Comparison of ENCODE assay signal across 24 cellular contexts in the genomic region with DNA sequence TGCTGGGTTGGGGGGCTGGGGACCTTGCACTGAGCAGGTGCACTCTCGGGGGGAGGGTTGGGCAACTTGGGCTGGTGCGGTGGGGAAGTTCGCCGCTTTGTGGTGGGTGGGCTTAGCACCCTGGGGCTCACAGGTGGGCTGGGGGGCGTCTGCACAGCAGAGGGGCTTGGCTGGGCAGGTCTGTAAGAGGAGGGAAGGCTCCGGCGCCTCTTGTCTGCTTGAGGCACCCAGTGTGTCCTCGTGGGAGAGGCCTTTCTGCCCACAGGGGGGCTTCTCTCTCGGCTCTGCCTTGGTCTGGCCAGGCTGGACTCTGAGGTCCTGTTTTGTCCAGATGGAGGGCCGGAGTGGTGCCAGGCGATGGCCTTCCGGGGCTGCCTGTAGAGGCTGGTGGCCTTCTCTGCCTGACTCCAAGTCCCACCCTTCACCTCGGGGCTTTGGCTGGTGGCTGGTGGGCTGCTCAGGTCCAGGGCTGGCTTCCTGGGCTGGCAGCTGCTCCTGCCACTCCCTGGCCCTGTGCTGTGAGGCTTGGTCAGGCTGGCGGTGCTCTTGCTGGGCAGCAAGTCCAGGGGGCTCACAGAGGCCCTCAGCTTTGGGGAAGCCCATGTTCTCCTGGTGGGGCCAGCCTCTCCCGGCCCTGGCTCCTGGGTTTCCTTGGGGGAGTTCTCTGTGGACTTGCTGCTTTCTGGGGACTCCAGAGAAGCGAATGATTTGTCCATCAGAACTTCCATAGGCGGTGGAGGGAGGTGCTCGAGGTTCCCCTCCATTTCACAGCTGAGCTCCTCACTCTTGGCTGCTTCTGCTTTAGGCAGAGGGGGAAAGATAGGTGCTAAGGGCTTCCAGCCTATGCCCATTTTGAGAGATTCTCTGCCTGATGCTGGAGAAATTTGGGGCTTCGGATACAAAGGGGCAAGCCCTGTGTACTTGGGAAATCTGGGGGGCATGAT. TPM values are rescaled to one million over a fixed set of nuclear protein-coding genes. Genes with fewer than 3 reads are reported as not detected.
DNase-seq lines count a peak whose midpoint lies in the region; ATAC-seq, FAIRE-seq and TF ChIP-seq lines count a peak whose summit lies in the region.
"Had no signal": no experiment of that assay in that cellular context is flagged by ENCODE, and none has a peak within 500 bp of the region (broad histone marks: within the 10 kb centered on the region; RNA-seq: fewer than 3 reads in every experiment).

No MANE protein-coding gene starts in this region.

- H3K36me3 ChIP-seq in neural progenitor cell (no peaks in the 10 kb centered on the region), vagina (no peaks in the 10 kb centered on the region), kidney (ENCODE audit: control insufficient read depth in 1 of 2, insufficient read depth in 2 of 2, low read length in 2 of 2) (no peaks in the 10 kb centered on the region)
- H3K36me3 ChIP-seq: BLaER1 treated with 17β-estradiol and CSF1 and Interleukin-3, amounts not matched to agents 10 nM and 100 nM had no signal

- no peak for FAIRE-seq in kidney (lab: Jason Lieb, UNC)
- FAIRE-seq: G401.6, GM12891, GM19239, H54 had no signal

- H3K27ac ChIP-seq in neural progenitor cell (no peak overlapping the region), vagina (no peak overlapping the region), kidney (ENCODE audit: low read depth in 2 of 2, low read length in 2 of 2) (no peak overlapping the region)
- H3K27ac ChIP-seq: BLaER1 treated with 17β-estradiol and CSF1 and Interleukin-3, amounts not matched to agents 10 nM and 100 nM; HL-60 had no signal

- H3K4me2 ChIP-seq in neural progenitor cell, result no peak overlapping the region
- H3K4me2 ChIP-seq: BLaER1 treated with 17β-estradiol and CSF1 and Interleukin-3, amounts not matched to agents 10 nM and 100 nM had no signal

- peak overlapping the region; percentile 49 for H3K27ac Mint-ChIP-seq in stimulated activated naive CD8-positive, alpha-beta T cell treated with anti-CD3 and anti-CD28 coated beads, Interleukin-15, Interleukin-2, amounts not matched to agents 100 ng/mL and 50 ng/mL, for 24 hours
- peak overlapping the region in 1 of 2 donors; percentile 17 for H3K27ac Mint-ChIP-seq in stimulated activated naive CD8-positive, alpha-beta T cell treated with anti-CD3 and anti-CD28 coated beads, Interleukin-15, amount 100 ng/mL, for 72 hours
- peak overlapping the region; percentile 90 for H3K27ac Mint-ChIP-seq in neural progenitor cell
- H3K27ac Mint-ChIP-seq: CD8-positive, alpha-beta T cell; HFFc6 had no signal

- no peak overlapping the region for H3K4me3 Mint-ChIP-seq in stimulated activated naive CD8-positive, alpha-beta T cell treated with anti-CD3 and anti-CD28 coated beads, Interleukin-15, Interleukin-2, amounts not matched to agents 100 ng/mL and 50 ng/mL, for 24 hours
- H3K4me3 Mint-ChIP-seq in stimulated activated naive CD8-positive, alpha-beta T cell treated with anti-CD3 and anti-CD28 coated beads, Interleukin-15, amount 100 ng/mL, for 72 hours, result no peak overlapping the region
- H3K4me3 Mint-ChIP-seq in neural progenitor cell, result no peak overlapping the region
- H3K4me3 Mint-ChIP-seq: CD8-positive, alpha-beta T cell; HFFc6 had no signal

- H3K9ac ChIP-seq in neural progenitor cell, result no peak overlapping the region
- no peak overlapping the region for H3K9ac ChIP-seq in kidney (ENCODE audit: low read length in 2 of 2)
- H3K9ac ChIP-seq: BLaER1 treated with 17β-estradiol and CSF1 and Interleukin-3, amounts not matched to agents 10 nM and 100 nM had no signal

- no peaks in the 10 kb centered on the region for H3F3A ChIP-seq in neural progenitor cell (ENCODE audit: low read depth)

- no peak for ATAC-seq in stimulated activated naive CD8-positive, alpha-beta T cell treated with anti-CD3 and anti-CD28 coated beads, Interleukin-15, amount 100 ng/mL, for 72 hours
- ATAC-seq: CD8-positive, alpha-beta T cell; HCT116 had no signal

- H3K27me3 ChIP-seq in neural progenitor cell (no peaks in the 10 kb centered on the region), vagina (no peaks in the 10 kb centered on the region)
- H3K27me3 ChIP-seq: BLaER1 treated with 17β-estradiol and CSF1 and Interleukin-3, amounts not matched to agents 10 nM and 100 nM had no signal

- intact Hi-C loops in vagina (cut with DNase I), result no loop called here
- intact Hi-C loops in kidney (cut with DNase I), result no loop called here

- no peak for DNase-seq in stimulated activated naive CD8-positive, alpha-beta T cell treated with anti-CD3 and anti-CD28 coated beads, Interleukin-15, amount 100 ng/mL, for 72 hours
- DNase-seq in islet precursor cell (peak; percentile 50), neural progenitor cell (ENCODE audit: low spot score) (no peak), vagina (ENCODE audit: extremely low spot score in 2 of 2) (peak; percentile 72 to 92), germinal center (ENCODE audit: low spot score) (no peak), kidney (no peak), H4 (ENCODE audit: low spot score) (no peak)
- DNase-seq: 8988T; CD8-positive, alpha-beta T cell; COR-L47; DMS 273 treated with DMSO at 0.1 percent for 48 hours; DMS53; HFFc6 had no signal

- H3K9me3 Mint-ChIP-seq in stimulated activated naive CD8-positive, alpha-beta T cell treated with anti-CD3 and anti-CD28 coated beads, Interleukin-15, Interleukin-2, amounts not matched to agents 100 ng/mL and 50 ng/mL, for 24 hours, result no peaks in the 10 kb centered on the region
- H3K9me3 Mint-ChIP-seq in stimulated activated naive CD8-positive, alpha-beta T cell treated with anti-CD3 and anti-CD28 coated beads, Interleukin-15, amount 100 ng/mL, for 72 hours, result no peaks in the 10 kb centered on the region
- no peaks in the 10 kb centered on the region for H3K9me3 Mint-ChIP-seq in neural progenitor cell
- H3K9me3 Mint-ChIP-seq: CD8-positive, alpha-beta T cell; HFFc6 had no signal

- H3K9me3 ChIP-seq in neural progenitor cell (ENCODE audit: low read depth), result no peaks in the 10 kb centered on the region
- H3K9me3 ChIP-seq in vagina, result no peaks in the 10 kb centered on the region
- H3K9me3 ChIP-seq in kidney (ENCODE audit: control insufficient read depth in 1 of 2, low read length in 2 of 2), result no peaks in the 10 kb centered on the region
- H3K9me3 ChIP-seq: BLaER1 treated with 17β-estradiol and CSF1 and Interleukin-3, amounts not matched to agents 10 nM and 100 nM had no signal

- H3K4me1 Mint-ChIP-seq in stimulated activated naive CD8-positive, alpha-beta T cell treated with anti-CD3 and anti-CD28 coated beads, Interleukin-15, Interleukin-2, amounts not matched to agents 100 ng/mL and 50 ng/mL, for 24 hours (ENCODE audit: low read depth), result no peaks in the 10 kb centered on the region
- no peaks in the 10 kb centered on the region for H3K4me1 Mint-ChIP-seq in stimulated activated naive CD8-positive, alpha-beta T cell treated with anti-CD3 and anti-CD28 coated beads, Interleukin-15, amount 100 ng/mL, for 72 hours
- H3K4me1 Mint-ChIP-seq in neural progenitor cell, result peaks cover 53% of the 10 kb centered on the region

- H3K27me3 Mint-ChIP-seq in stimulated activated naive CD8-positive, alpha-beta T cell treated with anti-CD3 and anti-CD28 coated beads, Interleukin-15, Interleukin-2, amounts not matched to agents 100 ng/mL and 50 ng/mL, for 24 hours, result no peaks in the 10 kb centered on the region
- no peaks in the 10 kb centered on the region for H3K27me3 Mint-ChIP-seq in stimulated activated naive CD8-positive, alpha-beta T cell treated with anti-CD3 and anti-CD28 coated beads, Interleukin-15, amount 100 ng/mL, for 72 hours
- peaks cover 8% of the 10 kb centered on the region for H3K27me3 Mint-ChIP-seq in neural progenitor cell (ENCODE audit: insufficient read depth, low read depth)

- H3K4me1 ChIP-seq in neural progenitor cell, result peaks cover 28% of the 10 kb centered on the region
- peaks cover 18% of the 10 kb centered on the region for H3K4me1 ChIP-seq in vagina
- no peaks in the 10 kb centered on the region for H3K4me1 ChIP-seq in kidney (ENCODE audit: control insufficient read depth in 1 of 2, insufficient read depth in 1 of 2, low read depth in 1 of 2, low read length in 2 of 2)

- TF ChIP-seq CTCF in neural progenitor cell (IDR thresholded peaks at IDR 0.05) (no peak), vagina (IDR thresholded peaks at IDR 0.05) (no peak), kidney (IDR thresholded peaks at IDR 0.05; ENCODE audit: borderline replicate concordance, extremely low read depth, insufficient read depth) (no peak)

- TF ChIP-seq POLR2A in vagina (IDR thresholded peaks at IDR 0.05), result no peak

- no peaks in the 10 kb centered on the region for H4K20me1 ChIP-seq in neural progenitor cell (ENCODE audit: low read depth)
- H4K20me1 ChIP-seq: BLaER1 treated with 17β-estradiol and CSF1 and Interleukin-3, amounts not matched to agents 10 nM and 100 nM had no signal

- H2AFZ ChIP-seq in neural progenitor cell (replicated peaks), result no peak overlapping the region

- no peaks in the 10 kb centered on the region for H3K79me2 ChIP-seq in neural progenitor cell (ENCODE audit: low read depth)

- H3K4me3 ChIP-seq in neural progenitor cell (no peak overlapping the region), vagina (no peak overlapping the region), kidney (ENCODE audit: low read length in 2 of 2) (no peak overlapping the region)
- H3K4me3 ChIP-seq: BLaER1 treated with 17β-estradiol and CSF1 and Interleukin-3, amounts not matched to agents 10 nM and 100 nM had no signal

- no peaks in the 10 kb centered on the region for H3K36me3 Mint-ChIP-seq in stimulated activated naive CD8-positive, alpha-beta T cell treated with anti-CD3 and anti-CD28 coated beads, Interleukin-15, Interleukin-2, amounts not matched to agents 100 ng/mL and 50 ng/mL, for 24 hours (ENCODE audit: low read depth)
- H3K36me3 Mint-ChIP-seq in neural progenitor cell, result no peaks in the 10 kb centered on the region
- H3K36me3 Mint-ChIP-seq: CD8-positive, alpha-beta T cell had no signal

RNA-seq across cellular contexts. Expression of a gene that starts 3.0 kb away (rescaled TPM):
- total RNA-seq in neural progenitor cell (ENCODE audit: low replicate concordance), result not detected in 2 replicates
- total RNA-seq in vagina, result not detected
- total RNA-seq in kidney, result not detected
- polyA plus RNA-seq in kidney (ENCODE audit: insufficient read depth, low read depth, low replicate concordance), result 1.3 TPM
- total RNA-seq in H4 (2014; rRNA removed; shearing (Covaris generic)), result not detected in 2 replicates
- total RNA-seq: A673; CD8-positive, alpha-beta T cell; HFFc6; HT1080 had no signal
- polyA plus RNA-seq: AG04450 had no signal

RNA-seq across cellular contexts. Expression of a gene that starts 43.9 kb away (rescaled TPM):
- total RNA-seq in neural progenitor cell (ENCODE audit: low replicate concordance), result 1.5 and 2.1 TPM in 2 replicates
- total RNA-seq in vagina, result 63.1 TPM
- 18.1 TPM for total RNA-seq in kidney
- polyA plus RNA-seq in kidney (ENCODE audit: insufficient read depth, low read depth, low replicate concordance), result 7.8 TPM
- 14.1 and 21.1 TPM in 2 replicates for total RNA-seq in H4 (2014; rRNA removed; shearing (Covaris generic))

Comparison
In these comparisons a context has a peak if more than half of its experiments do, and no peak if none do; other contexts are left out.
1. DNase-seq: peak in islet precursor cell (single experiment) and vagina (2 of 2); none in stimulated activated naive CD8-positive, alpha-beta T cell treated with anti-CD3 and anti-CD28 coated beads, Interleukin-15, amount 100 ng/mL, for 72 hours (0 of 2), neural progenitor cell (single experiment), germinal center (single experiment), kidney (single experiment) and H4 (single experiment).